ENCODE assay signal across 1 cellular context in the genomic region with DNA sequence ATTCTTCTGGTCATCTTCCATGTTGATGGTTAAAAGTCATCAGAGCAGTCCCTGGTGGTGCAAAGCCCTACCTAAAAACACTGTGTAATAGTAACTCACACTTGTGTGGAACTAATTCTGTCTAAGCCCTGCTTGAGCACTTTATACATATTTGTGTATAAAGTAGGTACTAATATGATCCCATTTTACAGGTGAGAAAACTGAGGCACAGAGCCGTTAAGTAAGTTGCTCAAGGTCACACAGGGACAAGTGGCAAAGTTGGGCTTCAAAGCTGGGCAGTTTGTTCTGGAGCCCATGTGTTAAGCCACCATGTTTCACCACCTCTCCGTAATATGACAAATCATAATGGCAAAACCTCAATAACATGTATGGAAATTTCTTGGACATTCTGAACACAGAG.
TF ChIP-seq lines count a peak whose summit lies in the region.

No MANE protein-coding gene starts in this region.

TF ChIP-seq in IMR-90, 13 proteins besides CTCF, POLR2A, EP300 and RAD21:
- TF ChIP-seq CEBPB (IDR thresholded peaks at IDR 0.05; ENCODE audit: low read depth, low read length) (no peak), FOS (IDR thresholded peaks at IDR 0.05; ENCODE audit: low read depth, low read length) (no peak), SMC3 (IDR thresholded peaks at IDR 0.05; ENCODE audit: low read depth, low read length) (no peak), BHLHE40 (IDR thresholded peaks at IDR 0.05; ENCODE audit: low read depth, low read length) (no peak), MAFK (IDR thresholded peaks at IDR 0.05; ENCODE audit: low read depth, low read length) (no peak), MXI1 (IDR thresholded peaks at IDR 0.05; ENCODE audit: borderline replicate concordance, low read depth, low read length) (no peak), MAZ (IDR thresholded peaks at IDR 0.05; ENCODE audit: borderline replicate concordance, low read depth, low read length) (no peak), RFX5 (IDR thresholded peaks at IDR 0.05; ENCODE audit: low read depth, low read length) (no peak), NFE2L2 (IDR thresholded peaks at IDR 0.05; ENCODE audit: low read depth, low read length) (no peak), RCOR1 (IDR thresholded peaks at IDR 0.05; ENCODE audit: insufficient replicate concordance, low read length) (no peak), CHD1 (IDR thresholded peaks at IDR 0.05; ENCODE audit: low read depth, low read length) (no peak)
- TF ChIP-seq, protein P1, sequence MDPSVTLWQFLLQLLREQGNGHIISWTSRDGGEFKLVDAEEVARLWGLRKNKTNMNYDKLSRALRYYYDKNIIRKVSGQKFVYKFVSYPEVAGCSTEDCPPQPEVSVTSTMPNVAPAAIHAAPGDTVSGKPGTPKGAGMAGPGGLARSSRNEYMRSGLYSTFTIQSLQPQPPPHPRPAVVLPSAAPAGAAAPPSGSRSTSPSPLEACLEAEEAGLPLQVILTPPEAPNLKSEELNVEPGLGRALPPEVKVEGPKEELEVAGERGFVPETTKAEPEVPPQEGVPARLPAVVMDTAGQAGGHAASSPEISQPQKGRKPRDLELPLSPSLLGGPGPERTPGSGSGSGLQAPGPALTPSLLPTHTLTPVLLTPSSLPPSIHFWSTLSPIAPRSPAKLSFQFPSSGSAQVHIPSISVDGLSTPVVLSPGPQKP (IDR thresholded peaks at IDR 0.05; ENCODE audit: borderline replicate concordance, low read depth, low read length): no peak
- TF ChIP-seq, protein P2, sequence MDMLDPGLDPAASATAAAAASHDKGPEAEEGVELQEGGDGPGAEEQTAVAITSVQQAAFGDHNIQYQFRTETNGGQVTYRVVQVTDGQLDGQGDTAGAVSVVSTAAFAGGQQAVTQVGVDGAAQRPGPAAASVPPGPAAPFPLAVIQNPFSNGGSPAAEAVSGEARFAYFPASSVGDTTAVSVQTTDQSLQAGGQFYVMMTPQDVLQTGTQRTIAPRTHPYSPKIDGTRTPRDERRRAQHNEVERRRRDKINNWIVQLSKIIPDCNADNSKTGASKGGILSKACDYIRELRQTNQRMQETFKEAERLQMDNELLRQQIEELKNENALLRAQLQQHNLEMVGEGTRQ (IDR thresholded peaks at IDR 0.05; ENCODE audit: low read depth, low read length): no peak
